ENCODE assay signal across 9 cellular contexts in the genomic region with DNA sequence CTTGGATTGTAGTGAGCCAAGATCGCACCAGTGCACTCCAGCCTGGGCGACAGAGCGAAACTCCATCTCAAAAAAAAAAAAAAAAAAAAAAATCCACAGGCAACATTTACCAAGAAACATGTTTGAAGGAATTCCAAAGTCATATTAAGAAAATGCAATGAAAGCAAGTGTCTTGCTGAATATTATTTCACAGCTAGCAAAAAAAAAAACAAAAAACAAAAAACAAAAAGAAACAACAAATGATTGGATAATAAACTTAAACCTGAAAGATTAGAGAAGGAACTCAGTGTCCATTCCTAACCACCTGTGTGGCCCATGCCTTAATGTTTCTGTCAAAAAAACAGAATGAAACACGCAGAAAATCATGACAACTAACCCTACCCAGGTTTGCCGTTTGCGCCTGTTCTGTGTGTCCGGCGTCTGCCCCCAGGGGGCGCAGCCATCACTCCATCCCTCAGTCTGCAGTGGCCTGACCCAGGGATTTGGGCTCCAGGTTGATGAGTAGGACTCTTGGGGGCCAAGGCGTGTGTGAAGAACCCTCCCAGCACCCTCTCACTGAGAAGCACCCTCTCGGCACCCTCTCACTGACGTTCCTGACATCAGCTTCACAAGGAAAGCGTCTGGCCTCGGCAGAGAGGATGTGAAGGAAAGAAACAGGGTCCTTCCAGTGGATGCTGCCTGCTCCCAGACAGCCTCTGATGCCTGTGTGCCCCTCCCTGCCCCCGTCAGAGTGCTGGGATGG. TPM values are rescaled to one million over a fixed set of nuclear protein-coding genes. Genes with fewer than 3 reads are reported as not detected.
DNase-seq lines count a peak whose midpoint lies in the region; ATAC-seq and TF ChIP-seq lines count a peak whose summit lies in the region.
"Had no signal": no experiment of that assay in that cellular context is flagged by ENCODE, and none has a peak within 500 bp of the region (broad histone marks: within the 10 kb centered on the region; RNA-seq: fewer than 3 reads in every experiment).

No MANE protein-coding gene starts in this region.

- TF ChIP-seq CTCF in C4-2B (conservative IDR thresholded peaks at IDR 0.05) (peak; percentile 93), HEK293 (tag by site-specific recombination; IDR thresholded peaks at IDR 0.05) (peak; percentile 84), fibroblast of villous mesenchyme (IDR thresholded peaks at IDR 0.05; ENCODE audit: insufficient read depth, low read depth, low read length) (peak; percentile 94), prostate gland (IDR thresholded peaks at IDR 0.05) (peak; percentile 62 to 87 (median 73))

- H3K4me1 ChIP-seq in HEK293 (ENCODE audit: control insufficient read depth, insufficient read depth, low read length) (no peaks in the 10 kb centered on the region), prostate gland (replicated peaks) (no peaks in the 10 kb centered on the region)

- intact Hi-C loops in prostate gland (cut with DNase I), result loop anchor here (1.0 kb wide), 1 partner anchor 40 kb away; no protein-coding TSS in a partner anchor

- H3K27me3 ChIP-seq in prostate gland (replicated peaks; ENCODE audit: insufficient read depth), result no peaks in the 10 kb centered on the region

- 47% methylated on average over 15 of the region's 15 CpGs for WGBS in prostate gland

- POLR2A ChIA-PET in HEK293 (lab: Yijun Ruan, JAX), result interaction anchor here (0.6 to 1.0 kb wide), 6 partner anchors 8 to 939 kb away, joined by 3 to 5 read pairs (median 3); partner anchors contain the start of gene PTTG1IP

- DNase-seq in OCI-M1 (lab: John Stamatoyannopoulos, UW) (peak; percentile 87), fibroblast of villous mesenchyme (ENCODE audit: low read depth) (peak; percentile 53), prostate gland (ENCODE audit: low spot score) (peak; percentile 48)
- peak; percentile 58 to 68 for DNase-seq in activated T-helper 1 cell treated with anti-CD3 and anti-CD28 coated beads, Interleukin-2, amount 50 U/mL, for 16 hours (ENCODE audit: low read depth in 1 of 2, low spot score in 1 of 2)

- H3K9me3 ChIP-seq in HEK293 (ENCODE audit: control insufficient read depth, insufficient read depth, low read depth, low read length) (no peaks in the 10 kb centered on the region), prostate gland (no peaks in the 10 kb centered on the region)

- H3K4me3 ChIP-seq in HEK293 (ENCODE audit: low read depth, low read length), result no peak overlapping the region
- H3K4me3 ChIP-seq in fibroblast of villous mesenchyme (ENCODE audit: low read depth, low read length), result no peak overlapping the region
- H3K4me3 ChIP-seq in prostate gland, result no peak overlapping the region
- H3K4me3 ChIP-seq: skin epidermis had no signal

- H3K36me3 ChIP-seq in HEK293 (ENCODE audit: control insufficient read depth in 2 of 2, insufficient read depth in 1 of 2, low read length in 2 of 2) (no peaks in the 10 kb centered on the region), prostate gland (no peaks in the 10 kb centered on the region)

- ATAC-seq in GM18505 (IDR thresholded peaks at IDR 0.05; ENCODE audit: unreplicated experiment) (no peak), GM18517 (IDR thresholded peaks at IDR 0.05; ENCODE audit: unreplicated experiment) (no peak)

- no peak for TF ChIP-seq POLR2A in prostate gland (IDR thresholded peaks at IDR 0.05)
- no peak for TF ChIP-seq POLR2A in GM18505 (IDR thresholded peaks at IDR 0.05; ENCODE audit: borderline replicate concordance, extremely low read depth, insufficient read depth, insufficient read length)

- CTCF ChIA-PET in HEK293 (lab: Yijun Ruan, JAX), result interaction anchor here (0.6 to 3.7 kb wide), 31 partner anchors 12 to 1292 kb away, joined by 3 to 25 read pairs (median 4); no protein-coding TSS in a partner anchor

- H3K27ac ChIP-seq in C4-2B (no peak overlapping the region), HEK293 (ENCODE audit: extremely low read depth, low read depth, low read length) (no peak overlapping the region), prostate gland (no peak overlapping the region)
- H3K27ac ChIP-seq: skin epidermis had no signal

TF ChIP-seq in HEK293, 187 proteins besides CTCF, POLR2A, EP300 and RAD21:
- TF ChIP-seq ZNF366 (tag by site-specific recombination; conservative IDR thresholded peaks at IDR 0.05) (peak; percentile 37; the same call in 1 of the 2 replicates), ZNF350 (tag by site-specific recombination; IDR thresholded peaks at IDR 0.05) (no peak), ZNF394 (tag by site-specific recombination; IDR thresholded peaks at IDR 0.05; ENCODE audit: borderline replicate concordance) (0 out of 2 replicates have a peak, but pooled peaks have one; percentile 34), GLIS1 (tag by site-specific recombination; IDR thresholded peaks at IDR 0.05) (peak; percentile 21; the same call in 1 of the 2 replicates), WT1 (tag by site-specific recombination; IDR thresholded peaks at IDR 0.05) (0 out of 2 replicates have a peak, but pooled peaks have one; percentile 19), PRDM10 (tag by site-specific recombination; IDR thresholded peaks at IDR 0.05) (peak; percentile 46), PRDM4 (tag by site-specific recombination; IDR thresholded peaks at IDR 0.05) (no peak), ZNF473 (tag by site-specific recombination; IDR thresholded peaks at IDR 0.05) (no peak), ZBTB17 (tag by site-specific recombination; IDR thresholded peaks at IDR 0.05) (peak; percentile 18; the same call in 1 of the 2 replicates), SP7 (tag by site-specific recombination; IDR thresholded peaks at IDR 0.05) (0 out of 2 replicates have a peak, but pooled peaks have one; percentile 29)

RNA-seq across cellular contexts. Expression of gene PTTG1IP, which starts 19.2 kb away (rescaled TPM):
- total RNA-seq in fibroblast of villous mesenchyme (201 and 245 TPM in 2 replicates), prostate gland (100 to 1,000 TPM; 216 to 244 TPM)

RNA-seq across cellular contexts. Expression of gene ITGB2, which starts 28.0 kb away (rescaled TPM):
- under 0.01 and 0.43 TPM in 2 replicates for total RNA-seq in fibroblast of villous mesenchyme
- 10 to 100 TPM; 23.1 to 56.1 TPM for total RNA-seq in prostate gland

RNA-seq across cellular contexts. Expression of gene SLX9, which starts 47.1 kb away (rescaled TPM):
- 12.1 and 16.4 TPM in 2 replicates for total RNA-seq in fibroblast of villous mesenchyme
- total RNA-seq in prostate gland, result 10 to 100 TPM; 21.4 to 24.8 TPM

Comparison
In these comparisons a context has a peak if more than half of its experiments do, and no peak if none do; other contexts are left out.
1. RNA of gene ITGB2, which starts 28.0 kb away (total RNA-seq): 23.1 to 56.1 TPM in prostate gland; under 0.01 to 0.43 TPM in fibroblast of villous mesenchyme; every median in the first group is over 10 times any median in the second.
2. Peak in every context shown above with its lines, with median percentiles within 50 percentile points of each other: CTCF ChIP-seq and DNase-seq.